21 cellular contexts compared by ENCODE assay signal in the genomic region with DNA sequence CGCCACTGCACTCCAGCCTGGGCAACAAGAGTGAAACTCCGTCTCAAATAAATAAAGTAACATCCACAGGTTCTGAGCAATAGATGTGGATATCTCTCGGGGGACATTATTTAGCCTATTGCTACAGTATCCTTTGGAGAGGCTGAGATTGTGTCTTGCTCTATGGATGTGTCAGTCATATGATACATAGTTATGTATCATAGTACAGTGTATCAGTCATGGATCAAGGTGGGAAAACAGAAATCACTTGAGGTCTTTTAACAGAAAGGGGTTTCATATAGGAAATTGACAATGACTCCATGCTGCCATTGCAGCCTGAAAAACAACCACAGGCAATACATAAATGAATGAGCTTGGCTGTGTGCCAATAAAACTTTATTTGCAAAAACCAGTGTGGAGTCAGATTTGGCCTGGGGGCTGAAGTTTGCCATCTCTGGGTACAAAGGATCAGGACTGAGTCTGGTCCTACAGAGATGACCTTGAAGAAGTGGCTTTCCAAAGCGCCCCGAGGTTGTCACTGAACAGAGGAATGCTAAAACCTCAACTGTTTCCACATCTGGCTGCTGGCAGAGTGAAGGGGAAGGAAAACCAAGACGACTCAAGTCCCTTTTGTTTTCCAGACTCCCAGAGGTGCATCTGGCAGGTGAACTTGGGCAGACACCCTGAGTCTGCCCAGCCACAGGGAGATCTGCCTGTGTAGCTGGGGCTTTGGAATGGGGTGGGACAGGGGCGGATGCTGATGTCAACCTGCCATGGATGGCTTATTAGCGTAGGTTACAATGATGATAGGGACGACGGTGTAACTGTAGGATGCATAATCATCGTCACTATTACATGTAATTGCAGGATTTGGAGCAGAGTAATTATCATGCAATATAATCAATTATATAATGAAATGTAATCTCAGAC.
"Had no signal": no experiment of that assay in that cellular context is flagged by ENCODE, and none has a peak within 500 bp of the region (broad histone marks: within the 10 kb centered on the region; RNA-seq: fewer than 3 reads in every experiment).

No MANE protein-coding gene starts in this region.

- H3K4me3 Mint-ChIP-seq: central memory CD8-positive, alpha-beta T cell; endodermal cell; naive B cell; neural crest cell; stimulated activated naive CD8-positive, alpha-beta T cell treated with anti-CD3 and anti-CD28 coated beads, Interleukin-15, Interleukin-2, amounts not matched to agents 100 ng/mL and 50 ng/mL, for 24 hours; type B pancreatic cell had no signal

- H3K4me1 Mint-ChIP-seq: central memory CD8-positive, alpha-beta T cell; endodermal cell; naive B cell; neural crest cell had no signal

- H3K27ac Mint-ChIP-seq: endodermal cell, type B pancreatic cell had no signal

- H3K4me3 ChIP-seq: colonic mucosa, hepatocyte, mucosa of descending colon, prostate gland, right atrium auricular region, suprapubic skin had no signal

- H3K36me3 ChIP-seq: colonic mucosa, prostate gland, right atrium auricular region, suprapubic skin, WERI-Rb-1 had no signal

- DNase-seq: activated CD4-positive, alpha-beta T cell treated with anti-CD3 and anti-CD28 coated beads for 1 hour; activated CD4-positive, alpha-beta T cell treated with anti-CD3 and anti-CD28 coated beads, Interleukin-2, amount 50 U/mL, for 48 hours; activated gamma-delta T cell treated with Interleukin-2 at 50 U/mL for 16 hours; aorta; colonic mucosa; endodermal cell; foreskin keratinocyte; left cardiac atrium; mesenchymal stem cell; mucosa of descending colon; naive B cell; stimulated activated CD4-positive, alpha-beta T cell treated with anti-CD3 and anti-CD28 coated beads, Interleukin-2, amount 100 ng/mL, for 24 hours had no signal

- H3K9me3 Mint-ChIP-seq: central memory CD8-positive, alpha-beta T cell; naive B cell; neural crest cell; stimulated activated naive CD8-positive, alpha-beta T cell treated with anti-CD3 and anti-CD28 coated beads, Interleukin-15, Interleukin-2, amounts not matched to agents 100 ng/mL and 50 ng/mL, for 24 hours; type B pancreatic cell had no signal

- ATAC-seq: foreskin keratinocyte, left cardiac atrium, mucosa of descending colon had no signal

- H3K27me3 ChIP-seq: colonic mucosa, hepatocyte, right atrium auricular region had no signal

- H3K36me3 Mint-ChIP-seq: naive B cell, type B pancreatic cell had no signal
